ENCODE assay signal across 20 cellular contexts in the genomic region with DNA sequence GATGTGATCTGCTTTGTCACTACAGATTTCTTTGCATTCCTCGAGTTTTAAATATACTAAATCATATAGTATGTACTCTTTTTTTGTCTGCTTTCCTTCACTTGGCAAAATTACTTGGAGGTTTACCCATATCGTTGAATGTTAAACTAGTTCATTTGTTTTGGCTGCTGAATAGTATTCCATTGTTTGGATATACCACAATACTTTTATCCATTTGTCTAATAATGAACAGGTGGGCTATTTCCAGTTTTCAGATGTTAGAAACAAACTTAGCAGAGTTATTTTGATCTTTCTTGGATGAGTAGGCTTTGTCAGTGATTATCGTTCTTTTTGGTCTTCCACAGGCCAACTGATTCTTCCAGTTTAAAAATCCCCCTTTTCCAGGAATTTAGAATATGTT.
"Had no signal": no experiment of that assay in that cellular context is flagged by ENCODE, and none has a peak within 500 bp of the region (broad histone marks: within the 10 kb centered on the region; RNA-seq: fewer than 3 reads in every experiment).

No MANE protein-coding gene starts in this region.

- H3K36me3 ChIP-seq: esophagus muscularis mucosa, gastroesophageal sphincter, left lung, lower lobe of right lung had no signal

- H3K4me1 ChIP-seq: foreskin keratinocyte, left lung had no signal

- H3K4me2 ChIP-seq: hepatocyte had no signal

- H3K27me3 ChIP-seq: dorsolateral prefrontal cortex, esophagus muscularis mucosa, foreskin keratinocyte, gastroesophageal sphincter, hepatocyte, left lung had no signal

- H3K79me2 ChIP-seq: hepatocyte had no signal

- H2AFZ ChIP-seq: hepatocyte had no signal

- ATAC-seq: foreskin keratinocyte, gastroesophageal sphincter, left lung, lower lobe of right lung, mucosa of descending colon had no signal

- DNase-seq: dermis blood vessel endothelial cell; dorsolateral prefrontal cortex; effector CD4-positive, alpha-beta T cell; effector memory CD4-positive, alpha-beta T cell; foreskin keratinocyte; glutamatergic neuron; head of caudate nucleus; hypothalamus; immature natural killer cell; islet precursor cell; kidney; kidney glomerular epithelial cell; left lung; lower lobe of right lung; mesenchymal stem cell; mucosa of descending colon had no signal

- H3K4me3 ChIP-seq: coronary artery, dorsolateral prefrontal cortex, esophagus muscularis mucosa, gastroesophageal sphincter, hepatocyte, left lung, lower lobe of right lung, mucosa of descending colon had no signal

- H3K27ac ChIP-seq: coronary artery, dorsolateral prefrontal cortex, foreskin keratinocyte, hepatocyte, left lung, lower lobe of right lung had no signal

- H3K9me3 ChIP-seq: lower lobe of right lung, mucosa of descending colon had no signal
